Comparison of ENCODE assay signal across 1 cellular context in the genomic region with DNA sequence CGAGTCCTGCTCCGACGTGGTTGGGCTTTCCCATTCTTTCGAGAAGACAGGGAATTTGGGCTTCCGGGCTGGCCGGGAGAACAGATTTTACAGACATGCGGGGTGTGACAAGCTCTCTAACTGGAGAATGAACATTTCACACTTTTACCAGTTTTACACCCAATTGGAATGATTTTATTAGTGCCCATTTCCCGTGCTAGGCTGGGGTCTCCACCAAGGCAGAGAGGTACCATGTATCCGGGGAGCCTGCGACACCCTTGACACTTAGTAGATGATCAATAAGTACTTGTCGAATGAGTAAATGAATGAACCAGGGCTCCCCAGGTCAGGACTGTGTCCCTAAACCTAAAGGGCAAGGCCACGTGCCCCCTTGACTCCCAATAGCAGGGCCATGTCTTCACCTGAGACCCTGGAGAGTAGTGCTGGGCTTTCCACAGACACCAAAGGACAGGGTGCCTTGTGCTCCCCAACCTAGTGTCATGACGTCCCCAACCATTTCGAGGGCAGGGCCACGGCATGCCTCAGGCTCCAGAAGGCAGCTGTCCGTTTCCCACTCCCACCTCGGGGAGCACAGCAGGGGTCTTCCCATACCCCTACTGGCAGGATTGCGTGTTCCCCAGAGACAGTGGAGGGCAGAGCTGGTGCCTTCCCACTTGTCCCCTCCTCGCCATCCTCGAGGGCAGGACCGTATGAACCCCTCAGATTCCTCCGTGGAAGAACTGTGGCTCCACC.
TF ChIP-seq lines count a peak whose summit lies in the region.

No MANE protein-coding gene starts in this region.

TF ChIP-seq in H1, 55 proteins besides CTCF, POLR2A, EP300 and RAD21 (continued from another document):
- TF ChIP-seq E2F6 (IDR thresholded peaks at IDR 0.05) (peak; percentile 33; the same call in 1 of the 2 replicates), POLR2AphosphoS5 (IDR thresholded peaks at IDR 0.05; ENCODE audit: low read depth, low read length) (0 out of 2 replicates have a peak, but pooled peaks have one; percentile 9), CBX8 (IDR thresholded peaks at IDR 0.05; ENCODE audit: borderline replicate concordance, low read depth, low read length) (no peak), KDM1A (IDR thresholded peaks at IDR 0.05; ENCODE audit: borderline replicate concordance, low read length) (no peak), YY1 (IDR thresholded peaks at IDR 0.05; ENCODE audit: low read depth, low read length) (no peak), PHF8 (conservative IDR thresholded peaks at IDR 0.05; ENCODE audit: low read depth, low read length) (no peak), CEBPB (IDR thresholded peaks at IDR 0.05; ENCODE audit: low read depth, low read length) (no peak), GTF2F1 (IDR thresholded peaks at IDR 0.05; ENCODE audit: borderline replicate concordance, low read depth, low read length) (no peak), TEAD4 (IDR thresholded peaks at IDR 0.05; ENCODE audit: low read depth, low read length) (peak; percentile 82), SIN3A (conservative IDR thresholded peaks at IDR 0.05 in 1 of 2, IDR thresholded peaks at IDR 0.05 in 1 of 2; ENCODE audit: low read depth in 1 of 2, low read length in 2 of 2) (no peak; a peak in 1 of 4 replicates), MAX (IDR thresholded peaks at IDR 0.05) (0 out of 2 replicates have a peak, but pooled peaks have one; percentile 25)
- TF ChIP-seq, protein P1, sequence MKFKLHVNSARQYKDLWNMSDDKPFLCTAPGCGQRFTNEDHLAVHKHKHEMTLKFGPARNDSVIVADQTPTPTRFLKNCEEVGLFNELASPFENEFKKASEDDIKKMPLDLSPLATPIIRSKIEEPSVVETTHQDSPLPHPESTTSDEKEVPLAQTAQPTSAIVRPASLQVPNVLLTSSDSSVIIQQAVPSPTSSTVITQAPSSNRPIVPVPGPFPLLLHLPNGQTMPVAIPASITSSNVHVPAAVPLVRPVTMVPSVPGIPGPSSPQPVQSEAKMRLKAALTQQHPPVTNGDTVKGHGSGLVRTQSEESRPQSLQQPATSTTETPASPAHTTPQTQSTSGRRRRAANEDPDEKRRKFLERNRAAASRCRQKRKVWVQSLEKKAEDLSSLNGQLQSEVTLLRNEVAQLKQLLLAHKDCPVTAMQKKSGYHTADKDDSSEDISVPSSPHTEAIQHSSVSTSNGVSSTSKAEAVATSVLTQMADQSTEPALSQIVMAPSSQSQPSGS (IDR thresholded peaks at IDR 0.05; ENCODE audit: low read length), result no peak
